Comparison of ENCODE assay signal across 1 cellular context in the genomic region with DNA sequence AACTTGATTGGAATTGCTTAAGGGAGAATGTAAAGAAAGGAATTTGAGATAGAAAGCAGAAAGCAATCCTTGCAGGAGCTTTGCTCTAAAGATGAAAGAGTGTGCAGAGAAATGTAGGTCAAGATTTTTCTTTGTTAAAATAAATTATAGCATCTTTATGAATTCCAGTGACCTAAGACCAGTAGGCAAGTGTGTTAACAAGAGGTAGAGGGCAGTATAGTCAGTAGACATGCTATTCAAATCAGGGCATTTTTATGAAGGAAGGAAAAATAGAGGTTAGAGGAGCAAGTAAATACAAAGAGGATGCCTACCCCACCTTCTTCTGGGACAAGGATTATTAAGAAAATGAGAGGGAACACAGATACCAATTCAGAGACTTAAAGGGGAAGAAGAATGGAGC.
TF ChIP-seq lines count a peak whose summit lies in the region.

No MANE protein-coding gene starts in this region.

TF ChIP-seq in H1, 55 proteins besides CTCF, POLR2A, EP300 and RAD21:
- no peak for TF ChIP-seq KDM5A (IDR thresholded peaks at IDR 0.05; ENCODE audit: low read length)
